In the genomic region with DNA sequence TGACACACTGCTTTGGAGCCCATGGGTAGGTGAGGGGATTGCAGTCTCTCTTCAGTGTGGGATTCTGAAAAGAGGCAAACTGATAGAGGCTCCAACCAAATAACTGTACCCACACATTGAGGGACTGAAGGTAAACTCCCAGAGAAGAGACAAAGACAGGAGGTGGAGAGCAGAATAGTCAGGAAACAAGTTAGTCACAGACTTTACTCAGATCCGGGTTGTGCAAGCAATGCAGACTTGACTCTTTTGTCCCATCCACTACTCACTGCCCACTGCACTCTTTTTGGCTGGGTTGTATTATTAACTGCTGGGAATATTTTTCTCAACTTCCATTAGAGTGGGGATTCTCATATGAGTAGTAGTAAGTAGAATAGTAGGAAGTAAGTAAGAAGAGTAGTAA, we compare ENCODE assay signal across 27 cellular contexts.
A peak's percentile ranks its signal among the peaks of the same experiment; 100 is the strongest.
DNase-seq lines count a peak whose midpoint lies in the region; ATAC-seq, FAIRE-seq and TF ChIP-seq lines count a peak whose summit lies in the region.
"Had no signal": no experiment of that assay in that cellular context is flagged by ENCODE, and none has a peak within 500 bp of the region (broad histone marks: within the 10 kb centered on the region; RNA-seq: fewer than 3 reads in every experiment).

No MANE protein-coding gene starts in this region.

- H3K36me3 Mint-ChIP-seq in WTC11, result no peaks in the 10 kb centered on the region
- H3K36me3 Mint-ChIP-seq: CD14-positive monocyte; CD4-positive, alpha-beta memory T cell; CD4-positive, CD25-positive, alpha-beta regulatory T cell; CD8-positive, alpha-beta memory T cell had no signal

- no peaks in the 10 kb centered on the region for H3K79me2 ChIP-seq in endothelial cell of umbilical vein (ENCODE audit: control insufficient read depth, insufficient read depth, low read length)

- H3K9me3 ChIP-seq in endothelial cell of umbilical vein (replicated peaks; ENCODE audit: control insufficient read depth, insufficient read depth, low read length) (no peaks in the 10 kb centered on the region), upper lobe of right lung (no peaks in the 10 kb centered on the region)
- H3K9me3 ChIP-seq: BE2C, BLaER1 had no signal

- H3K36me3 ChIP-seq in endothelial cell of umbilical vein (ENCODE audit: control insufficient read depth in 2 of 2, extremely low read depth in 1 of 2, insufficient read depth in 2 of 2, low read length in 2 of 2) (no peaks in the 10 kb centered on the region), upper lobe of right lung (no peaks in the 10 kb centered on the region)
- H3K36me3 ChIP-seq: BE2C, BLaER1 had no signal

- H4K20me1 ChIP-seq in endothelial cell of umbilical vein (replicated peaks; ENCODE audit: control insufficient read depth, extremely low read depth, insufficient read depth, low read length), result no peaks in the 10 kb centered on the region

- no peak overlapping the region for H3K4me3 ChIP-seq in endothelial cell of umbilical vein (replicated peaks in 1 of 3; ENCODE audit: insufficient read depth in 1 of 3, low read depth in 1 of 3, low read length in 3 of 3)
- H3K4me3 ChIP-seq in upper lobe of right lung, result no peak overlapping the region
- H3K4me3 ChIP-seq: BLaER1, GM12878 had no signal

- POLR2A ChIA-PET in WTC11 (lab: Charles Lee), result no interaction called here
- POLR2A ChIA-PET in endothelial cell of umbilical vein (lab: Charles Lee), result no interaction called here

- no peaks in the 10 kb centered on the region for H3K27me3 Mint-ChIP-seq in WTC11 (ENCODE audit: low read depth)
- H3K27me3 Mint-ChIP-seq: CD4-positive, alpha-beta memory T cell; CD4-positive, CD25-positive, alpha-beta regulatory T cell; CD8-positive, alpha-beta memory T cell had no signal

- H3K4me1 Mint-ChIP-seq in WTC11, result peaks cover 19% of the 10 kb centered on the region
- H3K4me1 Mint-ChIP-seq: CD14-positive monocyte; CD4-positive, alpha-beta memory T cell; CD4-positive, CD25-positive, alpha-beta regulatory T cell; CD8-positive, alpha-beta memory T cell had no signal

- CTCF ChIA-PET in WTC11 (lab: Charles Lee) (no interaction called here), endothelial cell of umbilical vein (lab: Charles Lee) (no interaction called here)

- peak; percentile 56 for DNase-seq in HT1080 (ENCODE audit: low read depth)
- no peak for DNase-seq in WTC11 (ENCODE audit: low spot score)
- peak; percentile 62 for DNase-seq in endothelial cell of umbilical vein (ENCODE audit: low read depth, low spot score)
- no peak for DNase-seq in upper lobe of right lung
- no peak for DNase-seq in NCI-H1048 (lab: John Stamatoyannopoulos, UW)
- no peak for DNase-seq in kidney tubule cell (ENCODE audit: low spot score)
- DNase-seq: 8988T; ACHN; BE2C; C1 segment of cervical spinal cord; CD4-positive, alpha-beta memory T cell; CD4-positive, CD25-positive, alpha-beta regulatory T cell; CD8-positive, alpha-beta memory T cell; COR-L47; DMS 273 treated with DMSO at 0.1 percent for 48 hours; DMS153; DMS53; DMS79; DND-41; EL; GDM1 had no signal

- peak; percentile 39 for ATAC-seq in WTC11
- ATAC-seq in upper lobe of right lung, result no peak
- ATAC-seq: GM12878 had no signal

- no peak overlapping the region for H3K27ac ChIP-seq in endothelial cell of umbilical vein (ENCODE audit: insufficient read depth, low read depth, low read length)
- H3K27ac ChIP-seq in upper lobe of right lung, result no peak overlapping the region
- H3K27ac ChIP-seq: BLaER1 had no signal

- BruUV-seq in endothelial cell of umbilical vein (replicated peaks; lab: Mats Ljungman, UMichigan), result no TSS peak

- no peak for TF ChIP-seq POLR2A in endothelial cell of umbilical vein (IDR thresholded peaks at IDR 0.05; ENCODE audit: low read depth, low read length)

- TF ChIP-seq CTCF in WTC11 (IDR thresholded peaks at IDR 0.05), result no peak
- no peak for TF ChIP-seq CTCF in endothelial cell of umbilical vein (IDR thresholded peaks at IDR 0.05; ENCODE audit: extremely low read depth in 1 of 2, insufficient read depth in 1 of 2, low read depth in 1 of 2, low read length in 2 of 2)
- TF ChIP-seq CTCF in upper lobe of right lung (IDR thresholded peaks at IDR 0.05), result no peak

- H3K27me3 ChIP-seq in endothelial cell of umbilical vein (ENCODE audit: control insufficient read depth in 2 of 2, insufficient read depth in 2 of 2, low read length in 2 of 2) (no peaks in the 10 kb centered on the region), upper lobe of right lung (no peaks in the 10 kb centered on the region)
- H3K27me3 ChIP-seq: BE2C, BLaER1 had no signal

- FAIRE-seq in endothelial cell of umbilical vein (lab: Jason Lieb, UNC), result peak; percentile 83
- FAIRE-seq: A204.1, GM12878, GM12892, GM18507 had no signal

- H3K4me2 ChIP-seq in endothelial cell of umbilical vein (ENCODE audit: insufficient read depth, low read length), result peak overlapping the region; percentile 31
- H3K4me2 ChIP-seq: BLaER1 had no signal

- dilution Hi-C loops in endothelial cell of umbilical vein (cut with MboI; ENCODE audit: extremely low pct_ligation_motif_present, low sequenced_read_pairs), result no loop called here

- peaks cover 7% of the 10 kb centered on the region for H3K4me1 ChIP-seq in endothelial cell of umbilical vein (ENCODE audit: control insufficient read depth, extremely low read depth, insufficient read depth, low read length)
- H3K4me1 ChIP-seq in upper lobe of right lung, result no peaks in the 10 kb centered on the region
- H3K4me1 ChIP-seq: BE2C had no signal

- H3K9me3 Mint-ChIP-seq in WTC11, result no peaks in the 10 kb centered on the region

- 0 out of 2 replicates have a peak overlapping the region, but pooled peaks have one; percentile 12 for H3K27ac Mint-ChIP-seq in WTC11
- H3K27ac Mint-ChIP-seq: CD14-positive monocyte; CD4-positive, alpha-beta memory T cell; CD4-positive, CD25-positive, alpha-beta regulatory T cell; CD8-positive, alpha-beta memory T cell had no signal

- H2AFZ ChIP-seq in endothelial cell of umbilical vein (ENCODE audit: low read depth, low read length), result peak overlapping the region; percentile 73

- no peak overlapping the region for H3K4me3 Mint-ChIP-seq in WTC11
- H3K4me3 Mint-ChIP-seq: CD14-positive monocyte; CD4-positive, alpha-beta memory T cell; CD8-positive, alpha-beta memory T cell had no signal

- intact Hi-C loops in endothelial cell of umbilical vein (cut with micrococcal nuclease) (loop anchor here (5.0 kb wide), 1 partner anchor 185 kb away; no protein-coding TSS in a partner anchor), upper lobe of right lung (cut with DNase I) (no loop called here)

- H3K9ac ChIP-seq in endothelial cell of umbilical vein (replicated peaks; ENCODE audit: extremely low read depth, insufficient read depth, low read length), result no peak overlapping the region
- H3K9ac ChIP-seq: BLaER1 had no signal

- H3K9me1 ChIP-seq in endothelial cell of umbilical vein (replicated peaks; ENCODE audit: control insufficient read depth, extremely low read depth, insufficient read depth, low read length), result no peaks in the 10 kb centered on the region

TF ChIP-seq in WTC11, 78 proteins besides CTCF, POLR2A, EP300 and RAD21 (continues in another document):
- TF ChIP-seq CBFB (CRISPR knock-in tag; IDR thresholded peaks at IDR 0.05; ENCODE audit: low read depth), result no peak
- TF ChIP-seq, protein P1, sequence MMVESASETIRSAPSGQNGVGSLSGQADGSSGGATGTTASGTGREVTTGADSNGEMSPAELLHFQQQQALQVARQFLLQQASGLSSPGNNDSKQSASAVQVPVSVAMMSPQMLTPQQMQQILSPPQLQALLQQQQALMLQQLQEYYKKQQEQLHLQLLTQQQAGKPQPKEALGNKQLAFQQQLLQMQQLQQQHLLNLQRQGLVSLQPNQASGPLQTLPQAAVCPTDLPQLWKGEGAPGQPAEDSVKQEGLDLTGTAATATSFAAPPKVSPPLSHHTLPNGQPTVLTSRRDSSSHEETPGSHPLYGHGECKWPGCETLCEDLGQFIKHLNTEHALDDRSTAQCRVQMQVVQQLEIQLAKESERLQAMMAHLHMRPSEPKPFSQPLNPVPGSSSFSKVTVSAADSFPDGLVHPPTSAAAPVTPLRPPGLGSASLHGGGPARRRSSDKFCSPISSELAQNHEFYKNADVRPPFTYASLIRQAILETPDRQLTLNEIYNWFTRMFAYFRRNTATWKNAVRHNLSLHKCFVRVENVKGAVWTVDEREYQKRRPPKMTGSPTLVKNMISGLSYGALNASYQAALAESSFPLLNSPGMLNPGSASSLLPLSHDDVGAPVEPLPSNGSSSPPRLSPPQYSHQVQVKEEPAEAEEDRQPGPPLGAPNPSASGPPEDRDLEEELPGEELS (CRISPR knock-in tag; IDR thresholded peaks at IDR 0.05), result no peak
- TF ChIP-seq, protein P2, sequence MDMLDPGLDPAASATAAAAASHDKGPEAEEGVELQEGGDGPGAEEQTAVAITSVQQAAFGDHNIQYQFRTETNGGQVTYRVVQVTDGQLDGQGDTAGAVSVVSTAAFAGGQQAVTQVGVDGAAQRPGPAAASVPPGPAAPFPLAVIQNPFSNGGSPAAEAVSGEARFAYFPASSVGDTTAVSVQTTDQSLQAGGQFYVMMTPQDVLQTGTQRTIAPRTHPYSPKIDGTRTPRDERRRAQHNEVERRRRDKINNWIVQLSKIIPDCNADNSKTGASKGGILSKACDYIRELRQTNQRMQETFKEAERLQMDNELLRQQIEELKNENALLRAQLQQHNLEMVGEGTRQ (CRISPR knock-in tag; IDR thresholded peaks at IDR 0.05), result no peak

TF ChIP-seq in endothelial cell of umbilical vein, 7 proteins besides CTCF, POLR2A, EP300 and RAD21:
- no peak for TF ChIP-seq POLR2AphosphoS5 (IDR thresholded peaks at IDR 0.05; ENCODE audit: insufficient read depth, low read depth, low read length)
- no peak for TF ChIP-seq GATA2 (IDR thresholded peaks at IDR 0.05; ENCODE audit: insufficient read depth, insufficient read length, low read depth, low read length)
- peak; percentile 71 for TF ChIP-seq FOS (IDR thresholded peaks at IDR 0.05; ENCODE audit: borderline replicate concordance, insufficient read depth, low read length)
TF ChIP-seq in endothelial cell of umbilical vein: peak in this region for 1.

Comparison
In these comparisons a context has a peak if more than half of its experiments do, and no peak if none do; other contexts are left out.
1. DNase-seq: peak in HT1080 (single experiment) and endothelial cell of umbilical vein (single experiment); none in WTC11 (single experiment), upper lobe of right lung (single experiment), NCI-H1048 (single experiment) and kidney tubule cell (single experiment).